14 cellular contexts compared by ENCODE assay signal in the genomic region with DNA sequence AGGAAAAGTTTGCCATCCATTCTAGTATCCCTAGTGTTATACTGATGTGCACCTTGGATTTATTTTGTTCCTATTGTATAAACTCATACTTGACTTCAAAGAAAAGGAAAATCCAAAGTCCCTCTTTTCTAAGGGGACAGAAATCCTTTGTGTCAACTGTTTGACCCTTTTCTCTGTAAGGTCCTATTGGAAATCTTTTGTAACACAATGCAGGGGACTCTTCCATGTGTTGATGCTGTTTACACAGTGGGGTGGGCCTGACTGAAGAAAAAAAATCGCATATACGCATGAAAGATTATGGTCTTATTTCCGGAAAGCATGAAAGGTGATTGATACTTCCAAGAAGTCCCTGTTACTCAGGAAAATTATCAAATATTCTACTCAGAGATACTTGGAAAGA. TPM values are rescaled to one million over a fixed set of nuclear protein-coding genes. Genes with fewer than 3 reads are reported as not detected.
DNase-seq lines count a peak whose midpoint lies in the region; ATAC-seq and TF ChIP-seq lines count a peak whose summit lies in the region.
"Had no signal": no experiment of that assay in that cellular context is flagged by ENCODE, and none has a peak within 500 bp of the region (broad histone marks: within the 10 kb centered on the region; RNA-seq: fewer than 3 reads in every experiment).

No MANE protein-coding gene starts in this region.

- H3K4me3 Mint-ChIP-seq in HFFc6, result peak overlapping the region; percentile 93; the same call in 1 of the 2 replicates
- H3K4me3 Mint-ChIP-seq in endodermal cell, result peak overlapping the region; percentile 93
- peak overlapping the region; percentile 95 for H3K4me3 Mint-ChIP-seq in neural crest cell
- H3K4me3 Mint-ChIP-seq: IgD-negative memory B cell had no signal

- H3K27me3 Mint-ChIP-seq in HFFc6 (ENCODE audit: insufficient read depth) (peaks cover 30% of the 10 kb centered on the region), endodermal cell (ENCODE audit: insufficient read depth) (peaks cover 1% of the 10 kb centered on the region), neural crest cell (ENCODE audit: low read depth) (peaks cover 6% of the 10 kb centered on the region)

- no peak for TF ChIP-seq EP300 in esophagus muscularis mucosa (IDR thresholded peaks at IDR 0.05)

- H3K9ac ChIP-seq in ES-I3 (ENCODE audit: low read depth, low read length) (peak overlapping the region; percentile 85), endodermal cell (ENCODE audit: extremely low read depth, low read length, poor library complexity, severe bottlenecking) (no peak overlapping the region)

- H3K9me3 ChIP-seq in ES-I3 (ENCODE audit: control insufficient read depth, insufficient read depth, low read length) (no peaks in the 10 kb centered on the region), endodermal cell (ENCODE audit: control insufficient read depth, low read length) (no peaks in the 10 kb centered on the region), esophagus muscularis mucosa (no peaks in the 10 kb centered on the region)
- H3K9me3 ChIP-seq: upper lobe of left lung had no signal

- H3K4me1 ChIP-seq in ES-I3 (ENCODE audit: insufficient read depth, low read length), result peaks cover 37% of the 10 kb centered on the region
- no peaks in the 10 kb centered on the region for H3K4me1 ChIP-seq in endodermal cell (ENCODE audit: control insufficient read depth, insufficient read depth, low read length)
- H3K4me1 ChIP-seq in esophagus muscularis mucosa, result peaks cover 27 to 46% (median 41%) of the 10 kb centered on the region in 4 donors

- intact Hi-C loops in esophagus muscularis mucosa (cut with DNase I), result loop anchor here (5.0 kb wide), 1 partner anchor 828 kb away; no protein-coding TSS in a partner anchor

- H3K36me3 ChIP-seq in ES-I3 (ENCODE audit: insufficient read depth, low read length) (no peaks in the 10 kb centered on the region), endodermal cell (ENCODE audit: control insufficient read depth, insufficient read depth, low read length) (no peaks in the 10 kb centered on the region), esophagus muscularis mucosa (no peaks in the 10 kb centered on the region)
- H3K36me3 ChIP-seq: upper lobe of left lung had no signal

- H3K9me3 Mint-ChIP-seq in HFFc6, result no peaks in the 10 kb centered on the region
- H3K9me3 Mint-ChIP-seq in endodermal cell, result no peaks in the 10 kb centered on the region
- H3K9me3 Mint-ChIP-seq in neural crest cell, result no peaks in the 10 kb centered on the region
- H3K9me3 Mint-ChIP-seq: IgD-negative memory B cell had no signal

- WGBS in endodermal cell (ENCODE audit: insufficient coverage in 1 of 2, insufficient read length in 1 of 2), 2 experiments, result 0 to 8% methylated on average over 3 of the region's 3 CpGs
- 72% methylated on average over 3 of the region's 3 CpGs for WGBS in esophagus muscularis mucosa

- H3K27ac ChIP-seq in endodermal cell (ENCODE audit: low read depth, low read length) (peak overlapping the region; percentile 85), esophagus muscularis mucosa (replicated peaks in 1 of 4) (peak overlapping the region in 1 of 4 donors; percentile 68)
- H3K27ac ChIP-seq: C4-2B had no signal

- no peak overlapping the region for H3K27ac Mint-ChIP-seq in HFFc6
- no peak overlapping the region for H3K27ac Mint-ChIP-seq in endodermal cell
- peak overlapping the region; percentile 96 for H3K27ac Mint-ChIP-seq in neural crest cell (ENCODE audit: unreplicated experiment)
- H3K27ac Mint-ChIP-seq: IgD-negative memory B cell had no signal

- DNase-seq in HFFc6, result no peak
- DNase-seq in endodermal cell, result no peak
- no peak for DNase-seq in neural crest cell (ENCODE audit: low read depth, low spot score)
- DNase-seq in esophagus muscularis mucosa (ENCODE audit: extremely low spot score), result no peak
- DNase-seq in stimulated activated CD4-positive, alpha-beta T cell treated with anti-CD3 and anti-CD28 coated beads, Interleukin-4, amount 100 ng/mL, for 4 hours, result no peak
- DNase-seq: activated CD4-positive, alpha-beta T cell treated with anti-CD3 and anti-CD28 coated beads, Interleukin-2, amount 50 U/mL, for 4 hours; NCI-H1048; NCI-H2171; upper lobe of left lung had no signal

- H3K4me3 ChIP-seq in endodermal cell (ENCODE audit: low read length) (peak overlapping the region; percentile 90), esophagus muscularis mucosa (no peak overlapping the region)

- no peak for TF ChIP-seq POLR2A in esophagus muscularis mucosa (IDR thresholded peaks at IDR 0.05; ENCODE audit: low read depth)

- H3K36me3 Mint-ChIP-seq in HFFc6 (ENCODE audit: low read depth) (no peaks in the 10 kb centered on the region), endodermal cell (ENCODE audit: low read depth) (no peaks in the 10 kb centered on the region), neural crest cell (ENCODE audit: low read depth) (peaks cover 3% of the 10 kb centered on the region)
- H3K36me3 Mint-ChIP-seq: IgD-negative memory B cell had no signal

- H3K27me3 ChIP-seq in endodermal cell (ENCODE audit: control insufficient read depth, insufficient read depth, low read length, poor library complexity, severe bottlenecking), result no peaks in the 10 kb centered on the region
- H3K27me3 ChIP-seq in esophagus muscularis mucosa, result peaks cover 0 to 71% (median 22%) of the 10 kb centered on the region in 4 donors

- H3K4me1 Mint-ChIP-seq in HFFc6 (ENCODE audit: low read depth) (peaks cover 41% of the 10 kb centered on the region), endodermal cell (peaks cover 38% of the 10 kb centered on the region), neural crest cell (peaks cover 51% of the 10 kb centered on the region)

- TF ChIP-seq CTCF in HFFc6 (IDR thresholded peaks at IDR 0.05) (no peak), endodermal cell (conservative IDR thresholded peaks at IDR 0.05) (no peak), neural crest cell (conservative IDR thresholded peaks at IDR 0.05) (no peak), esophagus muscularis mucosa (IDR thresholded peaks at IDR 0.05) (no peak)

- ATAC-seq in GM18870 (IDR thresholded peaks at IDR 0.05; ENCODE audit: unreplicated experiment) (no peak), HG02588 (IDR thresholded peaks at IDR 0.05; ENCODE audit: unreplicated experiment) (no peak)

RNA-seq across cellular contexts. Expression of a gene that starts 1.0 kb away (rescaled TPM):
- 10 to 100 TPM; 18.8 to 25.5 (median 22.5) TPM for total RNA-seq in HFFc6 (2021; fragmentation: NEBNext Ultra II Directional; extraction: Animal tissue kit (Norgen Biotek cat#: 25700))
- total RNA-seq in endodermal cell, result 100 to 1,000 TPM; 363 to 397 TPM
- 188 TPM for polyA plus RNA-seq in endodermal cell (2013, experiment 1 of 2)
- polyA plus RNA-seq in endodermal cell (2013, experiment 2 of 2), result 171 TPM
- total RNA-seq in neural crest cell, result 234 and 236 TPM in 2 replicates
- 100 to 1,000 TPM in 1 of 4 donors, 10 to 100 TPM in 3; 66.9 to 117 (median 71.6) TPM for total RNA-seq in esophagus muscularis mucosa
